Comparison of ENCODE assay signal across 8 cellular contexts in genomic region chr6:31401403-31401802, GRCh38. TPM values are rescaled to one million over a fixed set of nuclear protein-coding genes. Genes with fewer than 3 reads are reported as not detected.
A peak's percentile ranks its signal among the peaks of the same experiment; 100 is the strongest.
DNase-seq lines count a peak whose midpoint lies in the region; ATAC-seq and TF ChIP-seq lines count a peak whose summit lies in the region.

No MANE protein-coding gene starts in this region.

- peak overlapping the region; percentile 0 for H3K27ac Mint-ChIP-seq in activated CD4-positive, alpha-beta T cell treated with anti-CD3 and anti-CD28 coated beads, Interleukin-2, amount 10 ng/mL, durations not matched to agents 24 days and 14 days
- peak overlapping the region; percentile 87 for H3K27ac Mint-ChIP-seq in activated CD4-positive, alpha-beta memory T cell treated with anti-CD3 and anti-CD28 coated beads, Interleukin-2, amount 10 ng/mL, durations not matched to agents 7 days and 5 days

- no peaks in the 10 kb centered on the region for H3K36me3 ChIP-seq in heart left ventricle

- peaks cover 2% of the 10 kb centered on the region for H3K27me3 Mint-ChIP-seq in activated CD4-positive, alpha-beta T cell treated with anti-CD3 and anti-CD28 coated beads, Interleukin-2, amount 10 ng/mL, durations not matched to agents 24 days and 14 days
- peaks cover 2% of the 10 kb centered on the region for H3K27me3 Mint-ChIP-seq in activated CD4-positive, alpha-beta memory T cell treated with anti-CD3 and anti-CD28 coated beads, Interleukin-2, amount 10 ng/mL, durations not matched to agents 7 days and 5 days

- 22 to 29% (median 25%) methylated on average over 4 of the region's 4 CpGs for WGBS in heart left ventricle, 4 donors

- peak in 1 of 2 donors; percentile 44 for TF ChIP-seq POLR2A in heart left ventricle (IDR thresholded peaks at IDR 0.05)

- no peaks in the 10 kb centered on the region for H3K9me3 Mint-ChIP-seq in activated CD4-positive, alpha-beta T cell treated with anti-CD3 and anti-CD28 coated beads, Interleukin-2, amount 10 ng/mL, durations not matched to agents 24 days and 14 days
- no peaks in the 10 kb centered on the region for H3K9me3 Mint-ChIP-seq in activated CD4-positive, alpha-beta memory T cell treated with anti-CD3 and anti-CD28 coated beads, Interleukin-2, amount 10 ng/mL, durations not matched to agents 7 days and 5 days

- H3K36me3 Mint-ChIP-seq in activated CD4-positive, alpha-beta T cell treated with anti-CD3 and anti-CD28 coated beads, Interleukin-2, amount 10 ng/mL, durations not matched to agents 24 days and 14 days (ENCODE audit: low read depth) = peaks cover 6% of the 10 kb centered on the region
- peaks cover 6% of the 10 kb centered on the region for H3K36me3 Mint-ChIP-seq in activated CD4-positive, alpha-beta memory T cell treated with anti-CD3 and anti-CD28 coated beads, Interleukin-2, amount 10 ng/mL, durations not matched to agents 7 days and 5 days (ENCODE audit: low read depth)

- H3K4me1 ChIP-seq in heart left ventricle = peaks cover 7 to 71% (median 57%) of the 10 kb centered on the region in 12 donors

- H3K27ac ChIP-seq in heart left ventricle (peak overlapping the region; percentile 95 to 100 (median 98)), skin epidermis (peak overlapping the region in 18 of 21 experiments; percentile 86 to 99 (median 94))

- CTCF ChIA-PET in activated CD4-positive, alpha-beta memory T cell treated with anti-CD3 and anti-CD28 coated beads, Interleukin-2, amount 10 ng/mL, durations not matched to agents 7 days and 5 days (lab: Charles Lee) = interaction anchor here (1.5 to 4.9 kb wide), 4 partner anchors 34 to 137 kb away, joined by 3 to 46 read pairs (median 7); no protein-coding TSS in a partner anchor

- H3K27me3 ChIP-seq in heart left ventricle = no peaks in the 10 kb centered on the region

- intact Hi-C loops in activated CD4-positive, alpha-beta T cell treated with anti-CD3 and anti-CD28 coated beads, Interleukin-2, amount 10 ng/mL, durations not matched to agents 24 days and 14 days (cut with micrococcal nuclease) = loop anchor here (5.0 kb wide), 1 partner anchor 96 kb away; the partner anchor contains the start of gene MICB
- intact Hi-C loops in heart left ventricle (cut with DNase I) = loop anchor here in 1 of 10 donors (5.0 kb wide), 1 partner anchor 141 kb away; the partner anchor contains the start of gene DDX39B

- POLR2A ChIA-PET in activated CD4-positive, alpha-beta memory T cell treated with anti-CD3 and anti-CD28 coated beads, Interleukin-2, amount 10 ng/mL, durations not matched to agents 7 days and 5 days (lab: Charles Lee) = interaction anchor here (0.6 to 2.8 kb wide), 15 partner anchors 8 to 243 kb away, joined by 3 to 20 read pairs (median 5); partner anchors contain the start of genes DDX39B, TCF19 and TNF

- H3K4me3 ChIP-seq in heart left ventricle = peak overlapping the region in 11 of 12 donors; percentile 65 to 97 (median 90)
- H3K4me3 ChIP-seq in skin epidermis = peak overlapping the region in 6 of 7 experiments; percentile 63 to 78 (median 74)

- H3K4me1 Mint-ChIP-seq in activated CD4-positive, alpha-beta T cell treated with anti-CD3 and anti-CD28 coated beads, Interleukin-2, amount 10 ng/mL, durations not matched to agents 24 days and 14 days = peaks cover 51% of the 10 kb centered on the region
- H3K4me1 Mint-ChIP-seq in activated CD4-positive, alpha-beta memory T cell treated with anti-CD3 and anti-CD28 coated beads, Interleukin-2, amount 10 ng/mL, durations not matched to agents 7 days and 5 days = peaks cover 58% of the 10 kb centered on the region

- peak overlapping the region; percentile 86 for H3K4me3 Mint-ChIP-seq in activated CD4-positive, alpha-beta T cell treated with anti-CD3 and anti-CD28 coated beads, Interleukin-2, amount 10 ng/mL, durations not matched to agents 24 days and 14 days
- peak overlapping the region; percentile 87 for H3K4me3 Mint-ChIP-seq in activated CD4-positive, alpha-beta memory T cell treated with anti-CD3 and anti-CD28 coated beads, Interleukin-2, amount 10 ng/mL, durations not matched to agents 7 days and 5 days

- no peaks in the 10 kb centered on the region for H3K9me3 ChIP-seq in heart left ventricle

- ATAC-seq in heart left ventricle (peak in 3 of 4 donors; percentile 16 to 35 (median 21)), HG02588 (IDR thresholded peaks at IDR 0.05; ENCODE audit: unreplicated experiment) (no peak)

- TF ChIP-seq CTCF in heart left ventricle (IDR thresholded peaks at IDR 0.05) = no peak

- DNase-seq in activated CD4-positive, alpha-beta T cell treated with anti-CD3 and anti-CD28 coated beads, Interleukin-2, amount 10 ng/mL, durations not matched to agents 24 days and 14 days = peak; percentile 65
- no peak for DNase-seq in activated CD4-positive, alpha-beta T cell treated with anti-CD3 and anti-CD28 coated beads for 4 hours
- no peak for DNase-seq in activated CD4-positive, alpha-beta memory T cell treated with anti-CD3 and anti-CD28 coated beads, Interleukin-2, amount 10 ng/mL, durations not matched to agents 7 days and 5 days
- DNase-seq in heart left ventricle (peak in 2 of 5 donors; percentile 55 to 65), T-helper 9 cell (no peak), hippocampal formation (lab: John Stamatoyannopoulos, UW) (no peak)

RNA-seq across cellular contexts. Expression of gene MICA, which starts 2.0 kb away (rescaled TPM):
- total RNA-seq in activated CD4-positive, alpha-beta T cell treated with anti-CD3 and anti-CD28 coated beads, Interleukin-2, amount 10 ng/mL, durations not matched to agents 24 days and 14 days = 6.5 and 7.3 TPM in 2 replicates
- total RNA-seq in activated CD4-positive, alpha-beta memory T cell treated with anti-CD3 and anti-CD28 coated beads, Interleukin-2, amount 10 ng/mL, durations not matched to agents 7 days and 5 days = 10 to 100 TPM; 12.0 to 12.3 TPM
- 10 to 100 TPM in 7 of 9 donors, 1 to 10 TPM in 2; 8.9 to 21.0 (median 11.5) TPM for total RNA-seq in heart left ventricle
- 10 to 100 TPM in 1 of 2 donors, 1 to 10 TPM in 1; 8.5 to 48.4 TPM for polyA plus RNA-seq in heart left ventricle

RNA-seq across cellular contexts. Expression of gene HLA-B, which starts 44.4 kb away (rescaled TPM):
- total RNA-seq in activated CD4-positive, alpha-beta T cell treated with anti-CD3 and anti-CD28 coated beads, Interleukin-2, amount 10 ng/mL, durations not matched to agents 24 days and 14 days = 3,406 and 3,483 TPM in 2 replicates
- total RNA-seq in activated CD4-positive, alpha-beta memory T cell treated with anti-CD3 and anti-CD28 coated beads, Interleukin-2, amount 10 ng/mL, durations not matched to agents 7 days and 5 days = 1,000 to 10,000 TPM; 5,151 to 5,157 TPM
- total RNA-seq in heart left ventricle = 1,000 to 10,000 TPM in 2 of 9 donors, 100 to 1,000 TPM in 7; 235 to 2,858 (median 371) TPM
- 100 to 1,000 TPM; 397 to 553 TPM for polyA plus RNA-seq in heart left ventricle
